11 cellular contexts compared by ENCODE assay signal in genomic region chr12:67193705-67194104, GRCh38.
DNase-seq lines count a peak whose midpoint lies in the region; ATAC-seq lines count a peak whose summit lies in the region.
"Had no signal": no experiment of that assay in that cellular context is flagged by ENCODE, and none has a peak within 500 bp of the region (broad histone marks: within the 10 kb centered on the region; RNA-seq: fewer than 3 reads in every experiment).

No MANE protein-coding gene starts in this region.

- no peak overlapping the region for H3K27ac Mint-ChIP-seq in activated T-cell treated with anti-CD3 and anti-CD28 coated beads, Interleukin-2, amount 50 U/mL, for 72 hours
- H3K27ac Mint-ChIP-seq: activated T-cell treated with anti-CD3 and anti-CD28 coated beads, Interleukin-2, amount 50 U/mL, for 24 hours had no signal

- H3K9me3 Mint-ChIP-seq in activated T-cell treated with anti-CD3 and anti-CD28 coated beads, Interleukin-2, amount 50 U/mL, for 72 hours = peaks cover 2% of the 10 kb centered on the region in 2 donors
- H3K9me3 Mint-ChIP-seq in activated T-cell treated with anti-CD3 and anti-CD28 coated beads, Interleukin-2, amount 50 U/mL, for 4 hours = peaks cover 4% of the 10 kb centered on the region
- H3K9me3 Mint-ChIP-seq: activated T-cell treated with anti-CD3 and anti-CD28 coated beads, Interleukin-2, amount 50 U/mL, for 24 hours had no signal

- peak; percentile 2 to 6 for DNase-seq in activated T-cell treated with anti-CD3 and anti-CD28 coated beads, Interleukin-2, amount 50 U/mL, for 72 hours
- DNase-seq in activated T-cell treated with anti-CD3 and anti-CD28 coated beads, Interleukin-2, amount 50 U/mL, for 4 hours = no peak
- DNase-seq in SK-N-MC (ENCODE audit: low read depth, low spot score) (peak; percentile 10), fibroblast of peridontal ligament (ENCODE audit: extremely low read depth) (peak; percentile 18), NCI-H2081 (lab: John Stamatoyannopoulos, UW) (no peak)
- DNase-seq in stimulated activated CD4-positive, alpha-beta T cell treated with anti-CD3 and anti-CD28 coated beads, Interleukin-4, amount 100 ng/mL, for 24 hours = peak; percentile 22
- DNase-seq: activated T-cell treated with anti-CD3 and anti-CD28 coated beads, Interleukin-2, amount 50 U/mL, for 24 hours; NCI-H2107 had no signal

- no peak overlapping the region for H3K27ac ChIP-seq in SK-N-MC
- H3K27ac ChIP-seq: BLaER1 had no signal

- H3K27me3 Mint-ChIP-seq in activated T-cell treated with anti-CD3 and anti-CD28 coated beads, Interleukin-2, amount 50 U/mL, for 72 hours (ENCODE audit: low read depth) = peaks cover 8% of the 10 kb centered on the region
- H3K27me3 Mint-ChIP-seq in activated T-cell treated with anti-CD3 and anti-CD28 coated beads, Interleukin-2, amount 50 U/mL, for 4 hours (ENCODE audit: low read depth) = peaks cover 7% of the 10 kb centered on the region

- no peaks in the 10 kb centered on the region for H3K36me3 ChIP-seq in SK-N-MC (ENCODE audit: insufficient read depth, low read length)
- H3K36me3 ChIP-seq: BLaER1 had no signal

- no peak overlapping the region for H3K9ac ChIP-seq in SK-N-MC (ENCODE audit: insufficient read length)
- H3K9ac ChIP-seq: BLaER1 had no signal

- ATAC-seq in activated T-cell treated with anti-CD3 and anti-CD28 coated beads, Interleukin-2, amount 50 U/mL, for 72 hours (replicated peaks in 1 of 2) = no peak
- ATAC-seq in activated T-cell treated with anti-CD3 and anti-CD28 coated beads, Interleukin-2, amount 50 U/mL, for 4 hours = no peak
- ATAC-seq in GM21360 (IDR thresholded peaks at IDR 0.05; ENCODE audit: unreplicated experiment) (no peak), HG03196 (IDR thresholded peaks at IDR 0.05; ENCODE audit: unreplicated experiment) (no peak)

- no peak overlapping the region for H3K4me3 ChIP-seq in SK-N-MC
- H3K4me3 ChIP-seq: BLaER1 had no signal

- no peaks in the 10 kb centered on the region for H3K36me3 Mint-ChIP-seq in activated T-cell treated with anti-CD3 and anti-CD28 coated beads, Interleukin-2, amount 50 U/mL, for 72 hours (ENCODE audit: insufficient read depth in 2 of 2)
- no peaks in the 10 kb centered on the region for H3K36me3 Mint-ChIP-seq in activated T-cell treated with anti-CD3 and anti-CD28 coated beads, Interleukin-2, amount 50 U/mL, for 4 hours (ENCODE audit: insufficient read depth)

- no peaks in the 10 kb centered on the region for H3K9me3 ChIP-seq in SK-N-MC (ENCODE audit: low read depth, low read length)
- H3K9me3 ChIP-seq: BLaER1 had no signal

- H3K4me3 Mint-ChIP-seq in activated T-cell treated with anti-CD3 and anti-CD28 coated beads, Interleukin-2, amount 50 U/mL, for 72 hours = no peak overlapping the region
- no peak overlapping the region for H3K4me3 Mint-ChIP-seq in activated T-cell treated with anti-CD3 and anti-CD28 coated beads, Interleukin-2, amount 50 U/mL, for 4 hours
- H3K4me3 Mint-ChIP-seq: activated T-cell treated with anti-CD3 and anti-CD28 coated beads, Interleukin-2, amount 50 U/mL, for 24 hours had no signal

- H3K4me1 Mint-ChIP-seq in activated T-cell treated with anti-CD3 and anti-CD28 coated beads, Interleukin-2, amount 50 U/mL, for 72 hours (ENCODE audit: low read depth) = no peaks in the 10 kb centered on the region
- no peaks in the 10 kb centered on the region for H3K4me1 Mint-ChIP-seq in activated T-cell treated with anti-CD3 and anti-CD28 coated beads, Interleukin-2, amount 50 U/mL, for 4 hours (ENCODE audit: low read depth)

Comparison
In these comparisons a context has a peak if more than half of its experiments do, and no peak if none do; other contexts are left out.
1. DNase-seq: peak in activated T-cell treated with anti-CD3 and anti-CD28 coated beads, Interleukin-2, amount 50 U/mL, for 72 hours (2 of 2), SK-N-MC (single experiment), fibroblast of peridontal ligament (single experiment) and stimulated activated CD4-positive, alpha-beta T cell treated with anti-CD3 and anti-CD28 coated beads, Interleukin-4, amount 100 ng/mL, for 24 hours (single experiment); none in activated T-cell treated with anti-CD3 and anti-CD28 coated beads, Interleukin-2, amount 50 U/mL, for 4 hours (single experiment) and NCI-H2081 (0 of 2).